In genomic region chr3:172402892-172403643, GRCh38 we compare ENCODE assay signal across 1 cellular context.
TF ChIP-seq lines count a peak whose summit lies in the region.

No MANE protein-coding gene starts in this region.

TF ChIP-seq in HepG2, 621 proteins besides CTCF, POLR2A, EP300 and RAD21 (continued from another document):
- TF ChIP-seq ARID2 (CRISPR knock-in tag; IDR thresholded peaks at IDR 0.05; ENCODE audit: borderline replicate concordance): no peak
- TF ChIP-seq ZSCAN12 (CRISPR knock-in tag; IDR thresholded peaks at IDR 0.05): no peak
- no peak for TF ChIP-seq WIZ (CRISPR knock-in tag; IDR thresholded peaks at IDR 0.05)
- TF ChIP-seq THAP11 (CRISPR knock-in tag; IDR thresholded peaks at IDR 0.05): no peak
- no peak for TF ChIP-seq PAWR (CRISPR knock-in tag; IDR thresholded peaks at IDR 0.05; ENCODE audit: borderline replicate concordance)
- peak; percentile 42; the same call in 1 of the 2 replicates for TF ChIP-seq POLR2G (IDR thresholded peaks at IDR 0.05; ENCODE audit: low read depth, low read length)
- no peak for TF ChIP-seq ZBTB10 (CRISPR knock-in tag; IDR thresholded peaks at IDR 0.05; ENCODE audit: borderline replicate concordance)
